8 cellular contexts compared by ENCODE assay signal in the genomic region with DNA sequence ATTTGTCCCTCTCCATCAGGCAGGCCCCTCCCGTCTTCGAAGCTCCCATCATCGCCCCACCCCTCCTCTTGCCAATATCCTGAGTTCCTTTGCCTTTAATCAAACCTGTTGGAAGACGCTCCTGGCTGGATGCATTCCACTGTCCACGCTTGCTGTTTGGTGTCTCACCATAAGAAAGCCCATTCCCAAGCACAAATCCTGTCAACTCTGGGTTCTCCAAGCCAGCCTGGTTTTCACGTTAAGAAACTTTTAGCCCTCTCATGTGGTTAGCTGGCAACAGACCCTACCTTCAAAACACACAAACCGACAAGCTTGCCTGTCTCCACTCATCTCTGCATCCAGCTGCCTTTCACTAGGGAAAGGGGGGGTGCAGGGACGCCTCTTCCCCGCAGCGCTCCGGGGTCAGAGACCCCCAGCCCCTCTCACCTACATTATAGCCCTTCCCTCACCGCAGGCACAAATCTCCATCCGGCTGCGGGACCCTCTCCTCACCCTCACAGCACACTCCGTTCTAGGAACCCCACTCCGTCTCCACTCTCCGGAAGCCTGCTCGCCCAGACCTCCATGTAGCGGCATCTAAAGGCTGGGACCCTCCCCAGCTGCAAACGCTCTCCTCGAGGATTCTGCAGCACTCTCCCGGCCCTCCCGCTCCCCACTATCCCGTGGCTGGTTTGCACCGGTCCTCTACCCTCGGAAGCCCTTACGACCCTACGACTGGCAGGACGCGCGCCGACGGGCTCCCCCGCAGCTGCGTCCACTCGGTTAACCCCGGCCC. TPM values are rescaled to one million over a fixed set of nuclear protein-coding genes. Genes with fewer than 3 reads are reported as not detected.
DNase-seq lines count a peak whose midpoint lies in the region; FAIRE-seq and TF ChIP-seq lines count a peak whose summit lies in the region.

No MANE protein-coding gene starts in this region.

- POLR2A ChIA-PET in endothelial cell of umbilical vein (lab: Charles Lee) = no interaction called here

- peak; percentile 70 for FAIRE-seq in endothelial cell of umbilical vein (lab: Jason Lieb, UNC)

- intact Hi-C loops in activated CD4-positive, alpha-beta T cell treated with anti-CD3 and anti-CD28 coated beads, Interleukin-2, amount 10 ng/mL, durations not matched to agents 24 days and 14 days (cut with micrococcal nuclease) = loop anchor here (1.0 to 5.0 kb wide), 4 partner anchors 41 to 276 kb away; a partner anchor contains a TSS
- intact Hi-C loops in endothelial cell of umbilical vein (cut with micrococcal nuclease) = loop anchor here (1.0 to 2.0 kb wide), 5 partner anchors 19 to 276 kb away; a partner anchor contains a TSS

- CTCF ChIA-PET in endothelial cell of umbilical vein (lab: Charles Lee) = interaction anchor here (0.8 to 3.2 kb wide), 7 partner anchors 10 to 272 kb away, joined by 3 to 26 read pairs (median 4); no protein-coding TSS in a partner anchor

- H3K36me3 ChIP-seq in endothelial cell of umbilical vein (ENCODE audit: control insufficient read depth in 2 of 2, extremely low read depth in 1 of 2, insufficient read depth in 2 of 2, low read length in 2 of 2) = no peaks in the 10 kb centered on the region

- peak overlapping the region; percentile 92 for H3K4me3 Mint-ChIP-seq in activated CD4-positive, alpha-beta T cell treated with anti-CD3 and anti-CD28 coated beads, Interleukin-2, amount 10 ng/mL, durations not matched to agents 24 days and 14 days
- H3K4me3 Mint-ChIP-seq in nephron progenitor cell = peak overlapping the region; percentile 95

- BruUV-seq in endothelial cell of umbilical vein (replicated peaks; lab: Mats Ljungman, UMichigan) = no TSS peak

- peak overlapping the region; percentile 75 for H3K27ac ChIP-seq in endothelial cell of umbilical vein (ENCODE audit: insufficient read depth, low read depth, low read length)

- no peaks in the 10 kb centered on the region for H3K9me3 Mint-ChIP-seq in activated CD4-positive, alpha-beta T cell treated with anti-CD3 and anti-CD28 coated beads, Interleukin-2, amount 10 ng/mL, durations not matched to agents 24 days and 14 days
- H3K9me3 Mint-ChIP-seq in nephron progenitor cell = no peaks in the 10 kb centered on the region

- no peaks in the 10 kb centered on the region for H3K9me1 ChIP-seq in endothelial cell of umbilical vein (replicated peaks; ENCODE audit: control insufficient read depth, extremely low read depth, insufficient read depth, low read length)

- peak overlapping the region; percentile 80 for H3K27ac Mint-ChIP-seq in activated CD4-positive, alpha-beta T cell treated with anti-CD3 and anti-CD28 coated beads, Interleukin-2, amount 10 ng/mL, durations not matched to agents 24 days and 14 days
- H3K27ac Mint-ChIP-seq in nephron progenitor cell = peak overlapping the region; percentile 91

- H4K20me1 ChIP-seq in endothelial cell of umbilical vein (replicated peaks; ENCODE audit: control insufficient read depth, extremely low read depth, insufficient read depth, low read length) = no peaks in the 10 kb centered on the region

- H3K4me1 ChIP-seq in endothelial cell of umbilical vein (ENCODE audit: control insufficient read depth, extremely low read depth, insufficient read depth, low read length) = peaks cover 18% of the 10 kb centered on the region

- H3K27me3 ChIP-seq in endothelial cell of umbilical vein (ENCODE audit: control insufficient read depth in 2 of 2, insufficient read depth in 2 of 2, low read length in 2 of 2) = no peaks in the 10 kb centered on the region

- no peaks in the 10 kb centered on the region for H3K27me3 Mint-ChIP-seq in activated CD4-positive, alpha-beta T cell treated with anti-CD3 and anti-CD28 coated beads, Interleukin-2, amount 10 ng/mL, durations not matched to agents 24 days and 14 days
- no peaks in the 10 kb centered on the region for H3K27me3 Mint-ChIP-seq in nephron progenitor cell (ENCODE audit: low read depth, poor library complexity)

- dilution Hi-C loops in endothelial cell of umbilical vein (cut with MboI; ENCODE audit: extremely low pct_ligation_motif_present, low sequenced_read_pairs) = loop anchor here (5.0 kb wide), 1 partner anchor 86 kb away; a partner anchor contains a TSS

- H3K4me2 ChIP-seq in endothelial cell of umbilical vein (ENCODE audit: insufficient read depth, low read length) = peak overlapping the region; percentile 66

- H2AFZ ChIP-seq in endothelial cell of umbilical vein (ENCODE audit: low read depth, low read length) = peak overlapping the region; percentile 21

- H3K4me1 Mint-ChIP-seq in activated CD4-positive, alpha-beta T cell treated with anti-CD3 and anti-CD28 coated beads, Interleukin-2, amount 10 ng/mL, durations not matched to agents 24 days and 14 days = peaks cover 56% of the 10 kb centered on the region
- peaks cover 50% of the 10 kb centered on the region for H3K4me1 Mint-ChIP-seq in nephron progenitor cell

- H3K9me3 ChIP-seq in endothelial cell of umbilical vein (replicated peaks; ENCODE audit: control insufficient read depth, insufficient read depth, low read length) = no peaks in the 10 kb centered on the region

- peak overlapping the region; percentile 87 for H3K9ac ChIP-seq in endothelial cell of umbilical vein (replicated peaks; ENCODE audit: extremely low read depth, insufficient read depth, low read length)

- TF ChIP-seq POLR2A in endothelial cell of umbilical vein (IDR thresholded peaks at IDR 0.05; ENCODE audit: low read depth, low read length) = no peak

- DNase-seq in activated CD4-positive, alpha-beta T cell treated with anti-CD3 and anti-CD28 coated beads, Interleukin-2, amount 10 ng/mL, durations not matched to agents 24 days and 14 days = no peak
- no peak for DNase-seq in activated CD4-positive, alpha-beta T cell treated with anti-CD3 and anti-CD28 coated beads, Interleukin-2, amount 50 U/mL, for 4 hours
- DNase-seq in RPMI7951 (ENCODE audit: low read depth) (peak; percentile 17), endothelial cell of umbilical vein (ENCODE audit: low read depth, low spot score) (peak; percentile 18), nephron progenitor cell (no peak), NCI-H345 treated with DMSO at 0.1 percent for 48 hours (lab: John Stamatoyannopoulos, UW; ENCODE audit: unreplicated experiment) (no peak)
- no peak for DNase-seq in activated effector memory CD4-positive, alpha-beta T cell treated with anti-CD3 and anti-CD28 coated beads, Interleukin-2, amount 50 U/mL, for 16 hours
- DNase-seq in stimulated activated CD4-positive, alpha-beta T cell treated with anti-CD3 and anti-CD28 coated beads, Interleukin-2, amount 100 ng/mL, for 48 hours = no peak

- H3K36me3 Mint-ChIP-seq in activated CD4-positive, alpha-beta T cell treated with anti-CD3 and anti-CD28 coated beads, Interleukin-2, amount 10 ng/mL, durations not matched to agents 24 days and 14 days (ENCODE audit: low read depth) = peaks cover 12% of the 10 kb centered on the region
- peaks cover 4% of the 10 kb centered on the region for H3K36me3 Mint-ChIP-seq in nephron progenitor cell (ENCODE audit: low read depth)

- TF ChIP-seq CTCF in endothelial cell of umbilical vein (IDR thresholded peaks at IDR 0.05; ENCODE audit: extremely low read depth in 1 of 2, insufficient read depth in 1 of 2, low read depth in 1 of 2, low read length in 2 of 2) (no peak), nephron progenitor cell (IDR thresholded peaks at IDR 0.05) (no peak)

- peaks cover 42% of the 10 kb centered on the region for H3K79me2 ChIP-seq in endothelial cell of umbilical vein (ENCODE audit: control insufficient read depth, insufficient read depth, low read length)

- peak overlapping the region; percentile 69 to 84 (median 78) for H3K4me3 ChIP-seq in endothelial cell of umbilical vein (replicated peaks in 1 of 3; ENCODE audit: insufficient read depth in 1 of 3, low read depth in 1 of 3, low read length in 3 of 3)

RNA-seq across cellular contexts. Expression of a gene that starts 1.0 kb away (rescaled TPM):
- 31.5 and 32.1 TPM in 2 replicates for total RNA-seq in activated CD4-positive, alpha-beta T cell treated with anti-CD3 and anti-CD28 coated beads, Interleukin-2, amount 10 ng/mL, durations not matched to agents 24 days and 14 days
- total RNA-seq in RPMI7951 (2014; rRNA removed; shearing (Covaris generic)) = 27.9 and 29.2 TPM in 2 replicates
- 68.0 and 74.7 TPM in 2 replicates for total RNA-seq in endothelial cell of umbilical vein
- polyA plus RNA-seq in endothelial cell of umbilical vein = 62.5 and 68.0 TPM in 2 replicates
- polyA plus RNA-seq in endothelial cell of umbilical vein (2011; cell fraction: cytosol; rRNA removed) = 44.1 and 52.8 TPM in 2 replicates
- 226 and 257 TPM in 2 replicates for polyA plus RNA-seq in endothelial cell of umbilical vein (2011; cell fraction: nucleus; rRNA removed)
- polyA plus RNA-seq in endothelial cell of umbilical vein (2012) = 45.8 and 53.6 TPM in 2 replicates
- polyA minus RNA-seq in endothelial cell of umbilical vein = 75.0 and 85.5 TPM in 2 replicates
- polyA minus RNA-seq in endothelial cell of umbilical vein (2011; cell fraction: cytosol; rRNA and poly(A)+ RNA removed) = 25.7 TPM
- polyA minus RNA-seq in endothelial cell of umbilical vein (2011; cell fraction: nucleus; rRNA and poly(A)+ RNA removed) = 61.1 and 70.4 TPM in 2 replicates

RNA-seq across cellular contexts. Expression of a gene that starts 1.0 kb away (rescaled TPM):
- 0.54 and 0.89 TPM in 2 replicates for total RNA-seq in activated CD4-positive, alpha-beta T cell treated with anti-CD3 and anti-CD28 coated beads, Interleukin-2, amount 10 ng/mL, durations not matched to agents 24 days and 14 days
- 0.60 and 1.2 TPM in 2 replicates for total RNA-seq in RPMI7951 (2014; rRNA removed; shearing (Covaris generic))
- total RNA-seq in endothelial cell of umbilical vein = 6.3 and 7.8 TPM in 2 replicates
- 4.7 and 4.8 TPM in 2 replicates for polyA plus RNA-seq in endothelial cell of umbilical vein
- 1.8 and 2.6 TPM in 2 replicates for polyA plus RNA-seq in endothelial cell of umbilical vein (2011; cell fraction: cytosol; rRNA removed)
- 37.7 and 45.2 TPM in 2 replicates for polyA plus RNA-seq in endothelial cell of umbilical vein (2011; cell fraction: nucleus; rRNA removed)
- polyA plus RNA-seq in endothelial cell of umbilical vein (2012) = 2.9 and 3.0 TPM in 2 replicates
- polyA minus RNA-seq in endothelial cell of umbilical vein = 7.2 and 21.0 TPM in 2 replicates
- polyA minus RNA-seq in endothelial cell of umbilical vein (2011; cell fraction: cytosol; rRNA and poly(A)+ RNA removed) = 1.0 TPM
- polyA minus RNA-seq in endothelial cell of umbilical vein (2011; cell fraction: nucleus; rRNA and poly(A)+ RNA removed) = 18.8 and 22.5 TPM in 2 replicates

RNA-seq across cellular contexts. Expression of a gene that starts 46.9 kb away (rescaled TPM):
- total RNA-seq in activated CD4-positive, alpha-beta T cell treated with anti-CD3 and anti-CD28 coated beads, Interleukin-2, amount 10 ng/mL, durations not matched to agents 24 days and 14 days = 40.5 and 43.1 TPM in 2 replicates
- 7.4 and 8.2 TPM in 2 replicates for total RNA-seq in RPMI7951 (2014; rRNA removed; shearing (Covaris generic))
- 13.2 and 14.9 TPM in 2 replicates for total RNA-seq in endothelial cell of umbilical vein
- polyA plus RNA-seq in endothelial cell of umbilical vein = 26.5 and 33.7 TPM in 2 replicates
- polyA plus RNA-seq in endothelial cell of umbilical vein (2011; cell fraction: cytosol; rRNA removed) = 27.3 and 34.2 TPM in 2 replicates
- 74.3 and 77.1 TPM in 2 replicates for polyA plus RNA-seq in endothelial cell of umbilical vein (2011; cell fraction: nucleus; rRNA removed)
- polyA plus RNA-seq in endothelial cell of umbilical vein (2012) = 18.2 and 22.1 TPM in 2 replicates
- polyA minus RNA-seq in endothelial cell of umbilical vein = 30.1 and 41.8 TPM in 2 replicates
- 11.6 TPM for polyA minus RNA-seq in endothelial cell of umbilical vein (2011; cell fraction: cytosol; rRNA and poly(A)+ RNA removed)
- 46.5 and 58.1 TPM in 2 replicates for polyA minus RNA-seq in endothelial cell of umbilical vein (2011; cell fraction: nucleus; rRNA and poly(A)+ RNA removed)

RNA-seq across cellular contexts. Expression of a gene that starts 54.7 kb away (rescaled TPM):
- total RNA-seq in activated CD4-positive, alpha-beta T cell treated with anti-CD3 and anti-CD28 coated beads, Interleukin-2, amount 10 ng/mL, durations not matched to agents 24 days and 14 days = 35.4 and 40.5 TPM in 2 replicates
- 26.8 and 26.9 TPM in 2 replicates for total RNA-seq in RPMI7951 (2014; rRNA removed; shearing (Covaris generic))
- 25.3 and 31.2 TPM in 2 replicates for total RNA-seq in endothelial cell of umbilical vein
- 11.5 and 13.7 TPM in 2 replicates for polyA plus RNA-seq in endothelial cell of umbilical vein
- 12.0 and 12.2 TPM in 2 replicates for polyA plus RNA-seq in endothelial cell of umbilical vein (2011; cell fraction: cytosol; rRNA removed)
- polyA plus RNA-seq in endothelial cell of umbilical vein (2011; cell fraction: nucleus; rRNA removed) = 28.9 and 33.9 TPM in 2 replicates
- 19.0 and 25.6 TPM in 2 replicates for polyA plus RNA-seq in endothelial cell of umbilical vein (2012)
- 23.7 and 39.7 TPM in 2 replicates for polyA minus RNA-seq in endothelial cell of umbilical vein
- 18.0 TPM for polyA minus RNA-seq in endothelial cell of umbilical vein (2011; cell fraction: cytosol; rRNA and poly(A)+ RNA removed)
- 27.3 and 32.9 TPM in 2 replicates for polyA minus RNA-seq in endothelial cell of umbilical vein (2011; cell fraction: nucleus; rRNA and poly(A)+ RNA removed)

RNA-seq across cellular contexts. Expression of a gene that starts 54.7 kb away (rescaled TPM):
- total RNA-seq in activated CD4-positive, alpha-beta T cell treated with anti-CD3 and anti-CD28 coated beads, Interleukin-2, amount 10 ng/mL, durations not matched to agents 24 days and 14 days = not detected in 2 replicates
- total RNA-seq in RPMI7951 (2014; rRNA removed; shearing (Covaris generic)) = not detected in 2 replicates
- 0.07 TPM in 1 of 2 replicates, not detected in the other for total RNA-seq in endothelial cell of umbilical vein
- polyA plus RNA-seq in endothelial cell of umbilical vein = 0.05 and 0.06 TPM in 2 replicates
- 0.01 TPM in 1 of 2 replicates, not detected in the other for polyA plus RNA-seq in endothelial cell of umbilical vein (2011; cell fraction: cytosol; rRNA removed)
- 0.36 and 0.50 TPM in 2 replicates for polyA plus RNA-seq in endothelial cell of umbilical vein (2011; cell fraction: nucleus; rRNA removed)
- polyA plus RNA-seq in endothelial cell of umbilical vein (2012) = 0.04 TPM in 1 of 2 replicates, not detected in the other
- 0.04 and 0.10 TPM in 2 replicates for polyA minus RNA-seq in endothelial cell of umbilical vein
- polyA minus RNA-seq in endothelial cell of umbilical vein (2011; cell fraction: cytosol; rRNA and poly(A)+ RNA removed) = not detected
- 0.19 TPM in 2 replicates for polyA minus RNA-seq in endothelial cell of umbilical vein (2011; cell fraction: nucleus; rRNA and poly(A)+ RNA removed)

Comparison
In these comparisons a context has a peak if more than half of its experiments do, and no peak if none do; other contexts are left out.
1. DNase-seq: peak in RPMI7951 (single experiment) and endothelial cell of umbilical vein (single experiment); none in activated CD4-positive, alpha-beta T cell treated with anti-CD3 and anti-CD28 coated beads, Interleukin-2, amount 10 ng/mL, durations not matched to agents 24 days and 14 days (single experiment), activated CD4-positive, alpha-beta T cell treated with anti-CD3 and anti-CD28 coated beads, Interleukin-2, amount 50 U/mL, for 4 hours (0 of 2), nephron progenitor cell (single experiment), activated effector memory CD4-positive, alpha-beta T cell treated with anti-CD3 and anti-CD28 coated beads, Interleukin-2, amount 50 U/mL, for 16 hours (single experiment), NCI-H345 treated with DMSO at 0.1 percent for 48 hours (single experiment) and stimulated activated CD4-positive, alpha-beta T cell treated with anti-CD3 and anti-CD28 coated beads, Interleukin-2, amount 100 ng/mL, for 48 hours (0 of 2).